9 cellular contexts compared by ENCODE assay signal in the genomic region with DNA sequence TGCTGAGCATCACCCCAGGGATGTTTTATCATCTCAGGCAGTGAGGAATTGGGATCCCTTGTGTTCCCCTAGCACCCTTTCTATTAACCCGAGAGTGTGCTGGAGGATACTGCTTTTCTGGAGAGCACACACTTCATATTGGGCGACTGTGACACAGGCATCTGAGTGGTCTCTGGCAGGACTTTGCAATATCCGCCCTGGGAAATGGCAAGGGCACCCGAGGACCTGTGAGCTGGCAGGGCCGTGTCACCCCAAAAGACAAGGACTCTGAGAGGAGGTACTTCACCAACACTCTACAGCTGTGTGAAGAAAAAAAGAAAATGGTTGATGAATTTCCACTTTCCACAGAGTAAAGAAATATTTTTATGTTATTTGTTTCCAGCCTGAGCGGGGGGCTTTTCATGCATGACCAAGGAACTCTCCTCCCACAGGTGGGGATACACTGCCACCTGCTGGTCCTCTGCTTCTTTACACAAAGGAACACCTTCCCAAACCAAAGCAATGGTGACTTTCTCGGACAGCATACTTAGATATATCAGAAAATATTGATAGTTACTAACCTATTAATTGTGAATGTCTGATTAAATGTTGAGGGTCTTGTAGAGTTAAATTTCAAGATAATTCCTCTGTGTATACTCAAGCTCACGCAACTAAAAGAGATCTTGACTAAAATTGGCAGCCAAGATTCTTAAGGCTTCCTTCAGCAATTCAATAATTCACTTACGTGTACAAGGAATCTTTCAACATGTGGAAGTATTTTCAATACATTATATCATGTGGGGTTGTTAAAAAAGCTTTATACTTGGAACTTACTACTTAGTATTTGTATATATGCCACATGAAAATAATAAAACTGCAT. TPM values are rescaled to one million over a fixed set of nuclear protein-coding genes. Genes with fewer than 3 reads are reported as not detected.
A peak's percentile ranks its signal among the peaks of the same experiment; 100 is the strongest.
DNase-seq lines count a peak whose midpoint lies in the region; ATAC-seq and TF ChIP-seq lines count a peak whose summit lies in the region.
"Had no signal": no experiment of that assay in that cellular context is flagged by ENCODE, and none has a peak within 500 bp of the region (broad histone marks: within the 10 kb centered on the region; RNA-seq: fewer than 3 reads in every experiment).

No MANE protein-coding gene starts in this region.

- H3K36me3 ChIP-seq in Karpas-422 (ENCODE audit: insufficient read depth, low read length) (no peaks in the 10 kb centered on the region), SK-N-SH (replicated peaks in 1 of 2; ENCODE audit: control insufficient read depth in 1 of 2, insufficient read depth in 2 of 2, low read length in 1 of 2) (no peaks in the 10 kb centered on the region), aorta (ENCODE audit: control insufficient read depth in 1 of 2, insufficient read depth in 2 of 2, low read length in 1 of 2) (no peaks in the 10 kb centered on the region)

- no peak overlapping the region for H3K27ac Mint-ChIP-seq in Calu3 (ENCODE audit: unreplicated experiment)
- H3K27ac Mint-ChIP-seq in glutamatergic neuron (ENCODE audit: unreplicated experiment) = no peak overlapping the region

- H3K79me2 ChIP-seq in Karpas-422 (ENCODE audit: low read length) = no peaks in the 10 kb centered on the region
- H3K79me2 ChIP-seq in SK-N-SH (ENCODE audit: insufficient read depth) = no peaks in the 10 kb centered on the region

- POLR2A ChIA-PET in SK-N-SH (lab: Yijun Ruan, JAX) = no interaction called here

- no peaks in the 10 kb centered on the region for H3F3A ChIP-seq in SK-N-SH (replicated peaks; ENCODE audit: insufficient read depth)

- peak; percentile 55 for DNase-seq in Calu3
- peak; percentile 92 for DNase-seq in Karpas-422
- peak; percentile 63 for DNase-seq in SK-N-SH
- peak; percentile 84 for DNase-seq in glutamatergic neuron
- DNase-seq in stimulated activated CD8-positive, alpha-beta memory T cell treated with anti-CD3 and anti-CD28 coated beads, Interleukin-4, amount 100 ng/mL, for 48 hours = peak; percentile 49
- no peak for DNase-seq in aorta

- no peak overlapping the region for H3K27ac ChIP-seq in Karpas-422 (ENCODE audit: low read length)
- peak overlapping the region in 1 of 2 experiments; percentile 48; a peak in 1 of 4 replicates for H3K27ac ChIP-seq in SK-N-SH (ENCODE audit: low read depth in 2 of 2, low read length in 1 of 2)
- no peak overlapping the region for H3K27ac ChIP-seq in aorta (ENCODE audit: low read depth in 1 of 2, low read length in 2 of 2)

- H4K20me1 ChIP-seq in Karpas-422 (ENCODE audit: insufficient read depth, low read depth, low read length) = no peaks in the 10 kb centered on the region
- no peaks in the 10 kb centered on the region for H4K20me1 ChIP-seq in SK-N-SH (ENCODE audit: insufficient read depth)

- H3K9me3 Mint-ChIP-seq in Calu3 (ENCODE audit: low read depth, unreplicated experiment) = no peaks in the 10 kb centered on the region
- no peaks in the 10 kb centered on the region for H3K9me3 Mint-ChIP-seq in glutamatergic neuron (ENCODE audit: unreplicated experiment)

- WGBS in SK-N-SH (ENCODE audit: low lambda C conversion rate) = 37% methylated on average over 9 of the region's 9 CpGs
- WGBS in aorta, 2 donors = 17 to 19% methylated on average over 9 of the region's 9 CpGs

- peaks cover 49% of the 10 kb centered on the region for H3K4me1 ChIP-seq in Karpas-422 (ENCODE audit: low read length)
- peaks cover 0 to 3% of the 10 kb centered on the region in 2 experiments; a peak in 1 of 4 replicates for H3K4me1 ChIP-seq in SK-N-SH (ENCODE audit: control insufficient read depth in 1 of 2, insufficient read depth in 2 of 2, low read depth in 1 of 2, low read length in 1 of 2)
- no peaks in the 10 kb centered on the region for H3K4me1 ChIP-seq in aorta (ENCODE audit: control insufficient read depth in 1 of 2, insufficient read depth in 2 of 2, low read length in 2 of 2)

- intact Hi-C loops in Calu3 (cut with micrococcal nuclease; ENCODE audit: unreplicated experiment) (no loop called here), aorta (cut with DNase I) (no loop called here)

- H3K9me3 ChIP-seq in Karpas-422 (ENCODE audit: low read length) (no peaks in the 10 kb centered on the region), SK-N-SH (0 out of 2 replicates have a peak, but pooled peaks cover 5% of the 10 kb centered on the region), aorta (ENCODE audit: control insufficient read depth, low read length) (no peaks in the 10 kb centered on the region)

- no peak for TF ChIP-seq CTCF in Calu3 (IDR thresholded peaks at IDR 0.05; ENCODE audit: unreplicated experiment)
- peak; percentile 77 for TF ChIP-seq CTCF in SK-N-SH (IDR thresholded peaks at IDR 0.05)
- TF ChIP-seq CTCF in glutamatergic neuron (IDR thresholded peaks at IDR 0.05; ENCODE audit: partially characterized antibody, unreplicated experiment) = peak; percentile 91

- H3K36me3 Mint-ChIP-seq in Calu3 (ENCODE audit: insufficient read depth, unreplicated experiment) (no peaks in the 10 kb centered on the region), glutamatergic neuron (ENCODE audit: unreplicated experiment) (no peaks in the 10 kb centered on the region)

- H3K4me2 ChIP-seq in Karpas-422 (ENCODE audit: low read depth, low read length, poor library complexity, severe bottlenecking) (no peak overlapping the region), SK-N-SH (no peak overlapping the region)

- H3K4me3 Mint-ChIP-seq in Calu3 (ENCODE audit: low read depth, unreplicated experiment) (no peak overlapping the region), glutamatergic neuron (ENCODE audit: unreplicated experiment) (no peak overlapping the region)

- CTCF ChIA-PET in Calu3 (lab: Charles Lee) = no interaction called here
- CTCF ChIA-PET in SK-N-SH (lab: Yijun Ruan, JAX) = interaction anchor here (0.6 to 3.9 kb wide), 17 partner anchors 8 to 1459 kb away, joined by 3 to 24 read pairs (median 4); a partner anchor contains a TSS

- no peak for TF ChIP-seq EP300 in SK-N-SH (IDR thresholded peaks at IDR 0.05; ENCODE audit: borderline replicate concordance in 1 of 2, low read depth in 1 of 2, low read length in 1 of 2)

- H3K9ac ChIP-seq in Karpas-422 (ENCODE audit: low read length) (no peak overlapping the region), SK-N-SH (no peak overlapping the region)

- H3K9me2 ChIP-seq in Karpas-422 (replicated peaks; ENCODE audit: insufficient read depth, low read length) = no peaks in the 10 kb centered on the region
- no peaks in the 10 kb centered on the region for H3K9me2 ChIP-seq in SK-N-SH

- TF ChIP-seq RAD21 in SK-N-SH (IDR thresholded peaks at IDR 0.05; ENCODE audit: low read length) = peak; percentile 97

- BruUV-seq in Calu3 (replicated peaks; lab: Mats Ljungman, UMichigan) = no TSS peak

- no peak overlapping the region for H3K4me3 ChIP-seq in Karpas-422 (ENCODE audit: low read length)
- no peak overlapping the region; a peak in 1 of 4 replicates for H3K4me3 ChIP-seq in SK-N-SH (ENCODE audit: low read depth in 2 of 2, low read length in 1 of 2)
- no peak overlapping the region for H3K4me3 ChIP-seq in aorta (ENCODE audit: low read length in 2 of 2)

- H3K27me3 Mint-ChIP-seq in Calu3 (ENCODE audit: unreplicated experiment) (no peaks in the 10 kb centered on the region), glutamatergic neuron (ENCODE audit: unreplicated experiment) (peaks cover 2% of the 10 kb centered on the region)

- H3K27me3 ChIP-seq in Karpas-422 (ENCODE audit: low read length) (no peaks in the 10 kb centered on the region), SK-N-SH (ENCODE audit: insufficient read depth) (no peaks in the 10 kb centered on the region), aorta (ENCODE audit: control insufficient read depth in 1 of 2, insufficient read depth in 2 of 2, low read length in 1 of 2) (peaks cover 0 to 2% of the 10 kb centered on the region in 2 donors)

- H3K4me1 Mint-ChIP-seq in Calu3 (ENCODE audit: low read depth, unreplicated experiment) (no peaks in the 10 kb centered on the region), glutamatergic neuron (ENCODE audit: low read depth, unreplicated experiment) (no peaks in the 10 kb centered on the region)

- H2AFZ ChIP-seq in Karpas-422 (ENCODE audit: low read length) = no peak overlapping the region
- no peak overlapping the region for H2AFZ ChIP-seq in SK-N-SH (ENCODE audit: low read depth)

- ATAC-seq in GM18868 (IDR thresholded peaks at IDR 0.05; ENCODE audit: unreplicated experiment) = peak; percentile 26
- ATAC-seq in aorta (ENCODE audit: low FRiP score) = no peak
- ATAC-seq in HG03175 (IDR thresholded peaks at IDR 0.05; ENCODE audit: unreplicated experiment) = no peak

TF ChIP-seq in SK-N-SH, 30 proteins besides CTCF, POLR2A, EP300 and RAD21:
- TF ChIP-seq, protein P1, sequence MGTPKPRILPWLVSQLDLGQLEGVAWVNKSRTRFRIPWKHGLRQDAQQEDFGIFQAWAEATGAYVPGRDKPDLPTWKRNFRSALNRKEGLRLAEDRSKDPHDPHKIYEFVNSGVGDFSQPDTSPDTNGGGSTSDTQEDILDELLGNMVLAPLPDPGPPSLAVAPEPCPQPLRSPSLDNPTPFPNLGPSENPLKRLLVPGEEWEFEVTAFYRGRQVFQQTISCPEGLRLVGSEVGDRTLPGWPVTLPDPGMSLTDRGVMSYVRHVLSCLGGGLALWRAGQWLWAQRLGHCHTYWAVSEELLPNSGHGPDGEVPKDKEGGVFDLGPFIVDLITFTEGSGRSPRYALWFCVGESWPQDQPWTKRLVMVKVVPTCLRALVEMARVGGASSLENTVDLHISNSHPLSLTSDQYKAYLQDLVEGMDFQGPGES (IDR thresholded peaks at IDR 0.05; ENCODE audit: low read depth, low read length) = no peak
- peak; percentile 75 for TF ChIP-seq SMC3 (IDR thresholded peaks at IDR 0.05; ENCODE audit: low read depth, low read length)

RNA-seq across cellular contexts. Expression of a gene that starts 45.9 kb away (rescaled TPM):
- total RNA-seq in Calu3 (2022) (not detected in 2 replicates), glutamatergic neuron (ENCODE audit: unreplicated experiment) (not detected), aorta (under 1 TPM; 0.71 to 0.96 TPM)
- total RNA-seq in Karpas-422 (2014; rRNA removed; shearing (Covaris generic); ENCODE audit: low replicate concordance) = not detected in 2 replicates
- polyA plus RNA-seq in SK-N-SH (2012; rRNA removed) (not detected in 2 replicates), aorta (under 1 TPM; 0.13 to 0.38 TPM)
- polyA plus RNA-seq in SK-N-SH (2012; cell fraction: cytosol; rRNA removed) = 0.05 TPM in 1 of 2 replicates, not detected in the other
- polyA plus RNA-seq in SK-N-SH (2012; cell fraction: nucleus; rRNA removed) = not detected in 2 replicates
- total RNA-seq: pulmonary artery endothelial cell had no signal

Comparison
In these comparisons a context has a peak if more than half of its experiments do, and no peak if none do; other contexts are left out.
1. DNase-seq: peak in Calu3 (single experiment), Karpas-422 (single experiment), SK-N-SH (single experiment), glutamatergic neuron (single experiment) and stimulated activated CD8-positive, alpha-beta memory T cell treated with anti-CD3 and anti-CD28 coated beads, Interleukin-4, amount 100 ng/mL, for 48 hours (single experiment); none in aorta (0 of 2).